ENCODE assay signal across 16 cellular contexts in genomic region chr2:230706966-230707365, GRCh38.
"Had no signal": no experiment of that assay in that cellular context is flagged by ENCODE, and none has a peak within 500 bp of the region (broad histone marks: within the 10 kb centered on the region; RNA-seq: fewer than 3 reads in every experiment).

No MANE protein-coding gene starts in this region.

- H3K36me3 ChIP-seq: gastroesophageal sphincter, ovary, right atrium auricular region, tibial nerve had no signal

- H3K4me3 ChIP-seq: gastroesophageal sphincter, lung, ovary, right atrium auricular region, smooth muscle cell, tibial nerve had no signal

- H3K9me3 ChIP-seq: ovary had no signal

- H3K27me3 ChIP-seq: gastroesophageal sphincter, ovary, right atrium auricular region, tibial nerve had no signal

- FAIRE-seq: endometrium had no signal

- DNase-seq: effector memory CD4-positive, alpha-beta T cell; glutamatergic neuron; left ventricle myocardium superior; mesendoderm; naive thymus-derived CD8-positive, alpha-beta T cell; ovary; stimulated activated CD4-positive, alpha-beta T cell treated with anti-CD3 and anti-CD28 coated beads, Interleukin-4, amount 100 ng/mL, for 1 hour; stimulated activated CD8-positive, alpha-beta memory T cell treated with anti-CD3 and anti-CD28 coated beads, Interleukin-4, amount 100 ng/mL, for 48 hours; stimulated activated naive CD8-positive, alpha-beta T cell treated with anti-CD3 and anti-CD28 coated beads, Interleukin-15, Interleukin-2, amounts not matched to agents 100 U/mL and 50 U/mL, for 24 hours had no signal

- H3K4me2 ChIP-seq: smooth muscle cell had no signal

- ATAC-seq: gastroesophageal sphincter; left ventricle myocardium superior; naive thymus-derived CD8-positive, alpha-beta T cell; stimulated activated effector memory CD8-positive, alpha-beta T cell treated with anti-CD3 and anti-CD28 coated beads, Interleukin-12 subunit alpha, Interleukin-12 subunit beta, amount 100 ng/mL, for 72 hours; stimulated activated naive CD8-positive, alpha-beta T cell treated with anti-CD3 and anti-CD28 coated beads, Interleukin-15, Interleukin-2, amounts not matched to agents 100 U/mL and 50 U/mL, for 24 hours had no signal

- H3K27ac ChIP-seq: gastroesophageal sphincter, ovary, right atrium auricular region, tibial nerve had no signal
